23 cellular contexts compared by ENCODE assay signal in genomic region chr9:136968333-136969127, GRCh38. TPM values are rescaled to one million over a fixed set of nuclear protein-coding genes. Genes with fewer than 3 reads are reported as not detected.
DNase-seq lines count a peak whose midpoint lies in the region; ATAC-seq, FAIRE-seq and TF ChIP-seq lines count a peak whose summit lies in the region.
"Had no signal": no experiment of that assay in that cellular context is flagged by ENCODE, and none has a peak within 500 bp of the region (broad histone marks: within the 10 kb centered on the region; RNA-seq: fewer than 3 reads in every experiment).

No MANE protein-coding gene starts in this region.

- CTCF ChIA-PET in Panc1 (lab: Charles Lee) (no interaction called here), HepG2 (lab: Yijun Ruan, JAX; ENCODE audit: low intra/inter-chr PET ratio, low total read pairs) (no interaction called here)
- CTCF ChIA-PET in activated CD4-positive, alpha-beta T cell treated with anti-CD3 and anti-CD28 coated beads, Interleukin-2, amount 10 ng/mL, durations not matched to agents 7 days and 5 days (lab: Charles Lee) = interaction anchor here (1.9 kb wide), 1 partner anchor 10 kb away, joined by 5 read pairs; no protein-coding TSS in a partner anchor

- peaks cover 21% of the 10 kb centered on the region for H3K4me1 Mint-ChIP-seq in activated CD4-positive, alpha-beta T cell treated with anti-CD3 and anti-CD28 coated beads, Interleukin-2, amount 10 ng/mL, durations not matched to agents 7 days and 5 days

- H3K27me3 ChIP-seq in Panc1 (ENCODE audit: control insufficient read depth, insufficient read depth, low read length) (no peaks in the 10 kb centered on the region), HepG2 (ENCODE audit: control insufficient read depth in 1 of 2, insufficient read depth in 2 of 2, low read length in 2 of 2) (peaks cover 23 to 66% of the 10 kb centered on the region in 2 experiments), tibial nerve (no peaks in the 10 kb centered on the region)
- H3K27me3 ChIP-seq: BE2C had no signal

- no peak for TF ChIP-seq RAD21 in HepG2 (CRISPR knock-in tag; IDR thresholded peaks at IDR 0.05)

- no peak overlapping the region for H3K4me3 ChIP-seq in Panc1 (ENCODE audit: low read depth in 2 of 2, low read length in 2 of 2)
- H3K4me3 ChIP-seq in HepG2 (replicated peaks in 1 of 3; ENCODE audit: insufficient read depth in 1 of 3, low read depth in 2 of 3, low read length in 3 of 3) = no peak overlapping the region; a peak in 1 of 6 replicates
- H3K4me3 ChIP-seq in tibial nerve = no peak overlapping the region
- H3K4me3 ChIP-seq: A549, HAP-1 had no signal

- peak; percentile 55 for DNase-seq in left ventricle myocardium superior
- DNase-seq in left cardiac atrium = no peak
- no peak for DNase-seq in Panc1 (ENCODE audit: low read depth, low spot score)
- DNase-seq in HepG2 (ENCODE audit: low spot score) = no peak
- DNase-seq in tibial nerve (ENCODE audit: low spot score in 2 of 2) = no peak
- DNase-seq in RKO (ENCODE audit: low spot score) = no peak
- no peak for DNase-seq in activated CD4-positive, alpha-beta T cell treated with anti-CD3 and anti-CD28 coated beads, Interleukin-2, amount 10 ng/mL, durations not matched to agents 7 days and 5 days
- DNase-seq: BE2C; CD4-positive, alpha-beta memory T cell; COR-L47; DMS153; DMS79 treated with DMSO at 0.1 percent for 48 hours; EL; GOT3; HFFc6 had no signal

- intact Hi-C loops in left ventricle myocardium superior (cut with micrococcal nuclease) (no loop called here), left cardiac atrium (cut with DNase I) (no loop called here), Panc1 (cut with micrococcal nuclease; ENCODE audit: unreplicated experiment) (no loop called here), HepG2 (cut with micrococcal nuclease; ENCODE audit: unreplicated experiment) (loop anchor here (2.0 kb wide), 1 partner anchor 20 kb away; no protein-coding TSS in a partner anchor)

- H3K4me1 ChIP-seq in Panc1 (ENCODE audit: control insufficient read depth, insufficient read depth, low read length) = peaks cover 5% of the 10 kb centered on the region; the same call in 1 of the 2 replicates
- peaks cover 55% of the 10 kb centered on the region for H3K4me1 ChIP-seq in HepG2 (ENCODE audit: insufficient read depth, low read length)
- H3K4me1 ChIP-seq in tibial nerve = peaks cover 0 to 57% (median 12%) of the 10 kb centered on the region in 4 donors
- H3K4me1 ChIP-seq: BE2C had no signal

- peak; percentile 63 for ATAC-seq in left ventricle myocardium superior
- ATAC-seq in left cardiac atrium = no peak
- peak; percentile 35; the same call in 1 of the 2 replicates for ATAC-seq in Panc1
- ATAC-seq in HepG2 = peak; percentile 51

- WGBS in HepG2 (ENCODE audit: low lambda C conversion rate) = 6% methylated on average over 7 of the region's 17 CpGs
- WGBS in tibial nerve, 2 donors = 53 to 59% methylated on average over 6 to 12 of the region's 17 CpGs

- BruUV-seq in Panc1 (replicated peaks; lab: Mats Ljungman, UMichigan) (no TSS peak), HepG2 (replicated peaks; lab: Mats Ljungman, UMichigan) (no TSS peak)

- no peak overlapping the region for H3K9ac ChIP-seq in HepG2 (ENCODE audit: insufficient read depth, low read depth, low read length)

- no peak overlapping the region for H3K4me3 Mint-ChIP-seq in activated CD4-positive, alpha-beta T cell treated with anti-CD3 and anti-CD28 coated beads, Interleukin-2, amount 10 ng/mL, durations not matched to agents 7 days and 5 days
- H3K4me3 Mint-ChIP-seq: CD4-positive, alpha-beta memory T cell; HFFc6 had no signal

- no peak for TF ChIP-seq CTCF in Panc1 (IDR thresholded peaks at IDR 0.05)
- TF ChIP-seq CTCF in HepG2 (CRISPR knock-in tag; IDR thresholded peaks at IDR 0.05) = no peak
- no peak for TF ChIP-seq CTCF in tibial nerve (IDR thresholded peaks at IDR 0.05)

- H2AFZ ChIP-seq in HepG2 (ENCODE audit: low read length) = no peak overlapping the region

- no peak overlapping the region for H3K27ac Mint-ChIP-seq in activated CD4-positive, alpha-beta T cell treated with anti-CD3 and anti-CD28 coated beads, Interleukin-2, amount 10 ng/mL, durations not matched to agents 7 days and 5 days
- H3K27ac Mint-ChIP-seq: CD4-positive, alpha-beta memory T cell; HFFc6 had no signal

- H3K27ac ChIP-seq in Panc1 (ENCODE audit: low read length) = no peak overlapping the region
- H3K27ac ChIP-seq in HepG2 (ENCODE audit: extremely low read length, insufficient read depth, low read length) = no peak overlapping the region
- peak overlapping the region; percentile 2 to 70 (median 37) for H3K27ac ChIP-seq in tibial nerve
- H3K27ac ChIP-seq: A549, C4-2B, HL-60 had no signal

- H3K36me3 Mint-ChIP-seq in activated CD4-positive, alpha-beta T cell treated with anti-CD3 and anti-CD28 coated beads, Interleukin-2, amount 10 ng/mL, durations not matched to agents 7 days and 5 days (ENCODE audit: low read depth) = no peaks in the 10 kb centered on the region
- H3K36me3 Mint-ChIP-seq: CD4-positive, alpha-beta memory T cell had no signal

- POLR2A ChIA-PET in Panc1 (lab: Charles Lee) = no interaction called here
- POLR2A ChIA-PET in HepG2 (lab: Yijun Ruan, JAX) = interaction anchor here (0.8 kb wide), 1 partner anchor 31 kb away, joined by 3 read pairs; no protein-coding TSS in a partner anchor
- POLR2A ChIA-PET in activated CD4-positive, alpha-beta T cell treated with anti-CD3 and anti-CD28 coated beads, Interleukin-2, amount 10 ng/mL, durations not matched to agents 7 days and 5 days (lab: Charles Lee) = no interaction called here

- no peak overlapping the region for H3K4me2 ChIP-seq in HepG2 (ENCODE audit: low read depth, low read length)
- H3K4me2 ChIP-seq: A549 had no signal

- FAIRE-seq in HepG2 (lab: Jason Lieb, UNC) = no peak
- FAIRE-seq: A549, D721Med, G401.6, GM12891 had no signal

- no peaks in the 10 kb centered on the region for H3K79me2 ChIP-seq in HepG2 (ENCODE audit: insufficient read depth, low read length)

- no peaks in the 10 kb centered on the region for H4K20me1 ChIP-seq in HepG2 (ENCODE audit: insufficient read depth, low read length)

- no peaks in the 10 kb centered on the region for H3K9me3 Mint-ChIP-seq in activated CD4-positive, alpha-beta T cell treated with anti-CD3 and anti-CD28 coated beads, Interleukin-2, amount 10 ng/mL, durations not matched to agents 7 days and 5 days
- H3K9me3 Mint-ChIP-seq: CD4-positive, alpha-beta memory T cell; HFFc6 had no signal

- TF ChIP-seq EP300 in HepG2 (IDR thresholded peaks at IDR 0.05; ENCODE audit: low read depth in 2 of 2, low read length in 2 of 2) (no peak), HepG2 (CRISPR knock-in tag; IDR thresholded peaks at IDR 0.05; ENCODE audit: borderline replicate concordance) (no peak), tibial nerve (IDR thresholded peaks at IDR 0.05) (no peak)

- TF ChIP-seq POLR2A in HepG2 (IDR thresholded peaks at IDR 0.05; ENCODE audit: insufficient read depth in 1 of 2, low read depth in 2 of 2, low read length in 2 of 2) (no peak), tibial nerve (IDR thresholded peaks at IDR 0.05) (no peak)

- in situ Hi-C loops in Panc1 (cut with HindIII; ENCODE audit: low pct_unique_long_range_greater_than_20kb, low sequenced_read_pairs) = no loop called here
- in situ Hi-C loops in HepG2 (cut with HindIII; ENCODE audit: extremely low pct_ligation_motif_present, low pct_unique_long_range_greater_than_20kb) = no loop called here

- peaks cover 3% of the 10 kb centered on the region for H3K27me3 Mint-ChIP-seq in activated CD4-positive, alpha-beta T cell treated with anti-CD3 and anti-CD28 coated beads, Interleukin-2, amount 10 ng/mL, durations not matched to agents 7 days and 5 days
- H3K27me3 Mint-ChIP-seq: CD4-positive, alpha-beta memory T cell had no signal

- no peaks in the 10 kb centered on the region for H3K9me3 ChIP-seq in Panc1 (ENCODE audit: control insufficient read depth, insufficient read depth, low read depth, low read length)
- H3K9me3 ChIP-seq in HepG2 (ENCODE audit: low read length) = no peaks in the 10 kb centered on the region
- H3K9me3 ChIP-seq in tibial nerve = no peaks in the 10 kb centered on the region
- H3K9me3 ChIP-seq: A549, BE2C, HAP-1 had no signal

- H3K36me3 ChIP-seq in Panc1 (ENCODE audit: control insufficient read depth, insufficient read depth, low read length) (no peaks in the 10 kb centered on the region), HepG2 (replicated peaks in 1 of 2; ENCODE audit: control insufficient read depth in 1 of 2, insufficient read depth in 2 of 2, low read length in 2 of 2) (no peaks in the 10 kb centered on the region), tibial nerve (no peaks in the 10 kb centered on the region)
- H3K36me3 ChIP-seq: BE2C, HAP-1 had no signal

RNA-seq across cellular contexts. Expression of gene PTGDS, which starts 8.8 kb away (rescaled TPM):
- total RNA-seq in left ventricle myocardium superior (5,424 TPM), left cardiac atrium (1,000 to 10,000 TPM; 3,329 to 4,014 TPM), Panc1 (2021; ENCODE audit: unreplicated experiment) (13.7 TPM), HepG2 (2016; rRNA removed; fragmentation: Illumina TruSeq; extraction: Trizol) (0.33 TPM in 1 of 2 replicates, not detected in the other), tibial nerve (1,000 to 10,000 TPM; 1,059 to 8,972 (median 6,550) TPM)
- 15.8 TPM for polyA plus RNA-seq in Panc1 (2012; ENCODE audit: insufficient read length)
- total RNA-seq in HepG2 (2016; cell fraction: cytosol; rRNA removed; fragmentation: Illumina TruSeq; extraction: Trizol; ENCODE audit: low read depth) = not detected in 2 replicates
- total RNA-seq in HepG2 (2016; cell fraction: insoluble cytoplasmic fraction; rRNA removed; fragmentation: Illumina TruSeq; extraction: Trizol) = not detected in 2 replicates
- total RNA-seq in HepG2 (2016; cell fraction: membrane; rRNA removed; fragmentation: Illumina TruSeq; extraction: Trizol) = not detected in 2 replicates
- not detected in 2 replicates for total RNA-seq in HepG2 (2016; cell fraction: nucleus; rRNA removed; fragmentation: Illumina TruSeq; extraction: Trizol)
- polyA plus RNA-seq in HepG2 (2011; rRNA removed) = 0.31 and 0.50 TPM in 2 replicates
- polyA plus RNA-seq in HepG2 (2011; cell fraction: cytosol; rRNA removed) = 0.12 and 0.13 TPM in 2 replicates
- polyA plus RNA-seq in HepG2 (2011; cell fraction: nucleus; rRNA removed) = 0.90 and 1.8 TPM in 2 replicates
- polyA plus RNA-seq in HepG2 (2012) = not detected in 2 replicates
- not detected in 2 replicates for polyA plus RNA-seq in HepG2 (2016; cell fraction: cytosol; fragmentation: Illumina TruSeq; extraction: Trizol; ENCODE audit: low read depth)
- not detected in 2 replicates for polyA plus RNA-seq in HepG2 (2016; cell fraction: insoluble cytoplasmic fraction; fragmentation: Illumina TruSeq; extraction: Trizol; ENCODE audit: low read depth)
- polyA plus RNA-seq in HepG2 (2016; cell fraction: membrane; fragmentation: Illumina TruSeq; extraction: Trizol; ENCODE audit: low read depth) = not detected in 2 replicates
- polyA plus RNA-seq in HepG2 (2016; cell fraction: nucleus; fragmentation: Illumina TruSeq; extraction: Trizol; ENCODE audit: insufficient read depth, low read depth) = not detected in 2 replicates
- 4.6 TPM in 1 of 2 replicates, not detected in the other for polyA minus RNA-seq in HepG2 (2011; rRNA and poly(A)+ RNA removed; ENCODE audit: low replicate concordance)
- polyA minus RNA-seq in HepG2 (2011; cell fraction: cytosol; rRNA and poly(A)+ RNA removed) = not detected in 2 replicates
- polyA minus RNA-seq in HepG2 (2011; cell fraction: nucleus; rRNA and poly(A)+ RNA removed) = not detected in 2 replicates
- 10 to 100 TPM; 22.1 to 24.0 TPM for total RNA-seq in activated CD4-positive, alpha-beta T cell treated with anti-CD3 and anti-CD28 coated beads, Interleukin-2, amount 10 ng/mL, durations not matched to agents 7 days and 5 days
- total RNA-seq: HFFc6 had no signal

RNA-seq across cellular contexts. Expression of gene LCNL1, which starts 14.3 kb away (rescaled TPM):
- 18.3 TPM for total RNA-seq in left ventricle myocardium superior
- total RNA-seq in left cardiac atrium = 1 to 10 TPM; 6.4 to 9.6 TPM
- total RNA-seq in Panc1 (2021; ENCODE audit: unreplicated experiment) = 0.82 TPM
- 1.3 TPM for polyA plus RNA-seq in Panc1 (2012; ENCODE audit: insufficient read length)
- total RNA-seq in HepG2 (2016; rRNA removed; fragmentation: Illumina TruSeq; extraction: Trizol) = not detected in 2 replicates
- total RNA-seq in HepG2 (2016; cell fraction: cytosol; rRNA removed; fragmentation: Illumina TruSeq; extraction: Trizol; ENCODE audit: low read depth) = not detected in 2 replicates
- total RNA-seq in HepG2 (2016; cell fraction: insoluble cytoplasmic fraction; rRNA removed; fragmentation: Illumina TruSeq; extraction: Trizol) = not detected in 2 replicates
- not detected in 2 replicates for total RNA-seq in HepG2 (2016; cell fraction: membrane; rRNA removed; fragmentation: Illumina TruSeq; extraction: Trizol)
- not detected in 2 replicates for total RNA-seq in HepG2 (2016; cell fraction: nucleus; rRNA removed; fragmentation: Illumina TruSeq; extraction: Trizol)
- not detected in 2 replicates for polyA plus RNA-seq in HepG2 (2011; rRNA removed)
- not detected in 2 replicates for polyA plus RNA-seq in HepG2 (2011; cell fraction: cytosol; rRNA removed)
- polyA plus RNA-seq in HepG2 (2011; cell fraction: nucleus; rRNA removed) = 0.40 and 0.43 TPM in 2 replicates
- polyA plus RNA-seq in HepG2 (2012) = not detected in 2 replicates
- polyA plus RNA-seq in HepG2 (2016; cell fraction: cytosol; fragmentation: Illumina TruSeq; extraction: Trizol; ENCODE audit: low read depth) = not detected in 2 replicates
- polyA plus RNA-seq in HepG2 (2016; cell fraction: insoluble cytoplasmic fraction; fragmentation: Illumina TruSeq; extraction: Trizol; ENCODE audit: low read depth) = not detected in 2 replicates
- not detected in 2 replicates for polyA plus RNA-seq in HepG2 (2016; cell fraction: membrane; fragmentation: Illumina TruSeq; extraction: Trizol; ENCODE audit: low read depth)
- not detected in 2 replicates for polyA plus RNA-seq in HepG2 (2016; cell fraction: nucleus; fragmentation: Illumina TruSeq; extraction: Trizol; ENCODE audit: insufficient read depth, low read depth)
- polyA minus RNA-seq in HepG2 (2011; rRNA and poly(A)+ RNA removed; ENCODE audit: low replicate concordance) = 3.1 TPM in 1 of 2 replicates, not detected in the other
- not detected in 2 replicates for polyA minus RNA-seq in HepG2 (2011; cell fraction: cytosol; rRNA and poly(A)+ RNA removed)
- 0.13 and 0.25 TPM in 2 replicates for polyA minus RNA-seq in HepG2 (2011; cell fraction: nucleus; rRNA and poly(A)+ RNA removed)
- 10 to 100 TPM; 14.7 to 86.3 (median 64.3) TPM for total RNA-seq in tibial nerve
- under 1 TPM; 0.48 to 0.67 TPM for total RNA-seq in activated CD4-positive, alpha-beta T cell treated with anti-CD3 and anti-CD28 coated beads, Interleukin-2, amount 10 ng/mL, durations not matched to agents 7 days and 5 days
- total RNA-seq: HFFc6 had no signal
- polyA plus RNA-seq: CD4-positive, alpha-beta memory T cell had no signal

RNA-seq across cellular contexts. Expression of gene LCN12, which starts 16.5 kb away (rescaled TPM):
- total RNA-seq in left ventricle myocardium superior (3.6 TPM), left cardiac atrium (10 to 100 TPM in 1 of 2 donors, 1 to 10 TPM in 1; 7.0 to 11.9 TPM), Panc1 (2021; ENCODE audit: unreplicated experiment) (2.5 TPM), HepG2 (2016; rRNA removed; fragmentation: Illumina TruSeq; extraction: Trizol) (1.2 and 3.4 TPM in 2 replicates), tibial nerve (10 to 100 TPM in 2 of 4 donors, 1 to 10 TPM in 2; 2.4 to 16.8 (median 7.8) TPM)
- 3.0 TPM for polyA plus RNA-seq in Panc1 (2012; ENCODE audit: insufficient read length)
- 0.97 TPM in 1 of 2 replicates, not detected in the other for total RNA-seq in HepG2 (2016; cell fraction: cytosol; rRNA removed; fragmentation: Illumina TruSeq; extraction: Trizol; ENCODE audit: low read depth)
- 0.89 and 3.4 TPM in 2 replicates for total RNA-seq in HepG2 (2016; cell fraction: insoluble cytoplasmic fraction; rRNA removed; fragmentation: Illumina TruSeq; extraction: Trizol)
- total RNA-seq in HepG2 (2016; cell fraction: membrane; rRNA removed; fragmentation: Illumina TruSeq; extraction: Trizol) = 1.1 and 1.4 TPM in 2 replicates
- 4.3 and 4.4 TPM in 2 replicates for total RNA-seq in HepG2 (2016; cell fraction: nucleus; rRNA removed; fragmentation: Illumina TruSeq; extraction: Trizol)
- polyA plus RNA-seq in HepG2 (2011; rRNA removed) = 6.9 and 7.5 TPM in 2 replicates
- 1.1 and 1.6 TPM in 2 replicates for polyA plus RNA-seq in HepG2 (2011; cell fraction: cytosol; rRNA removed)
- 68.8 and 75.7 TPM in 2 replicates for polyA plus RNA-seq in HepG2 (2011; cell fraction: nucleus; rRNA removed)
- 5.5 and 6.7 TPM in 2 replicates for polyA plus RNA-seq in HepG2 (2012)
- 0.62 and 0.70 TPM in 2 replicates for polyA plus RNA-seq in HepG2 (2016; cell fraction: cytosol; fragmentation: Illumina TruSeq; extraction: Trizol; ENCODE audit: low read depth)
- 1.5 and 1.7 TPM in 2 replicates for polyA plus RNA-seq in HepG2 (2016; cell fraction: insoluble cytoplasmic fraction; fragmentation: Illumina TruSeq; extraction: Trizol; ENCODE audit: low read depth)
- 1.4 and 1.7 TPM in 2 replicates for polyA plus RNA-seq in HepG2 (2016; cell fraction: membrane; fragmentation: Illumina TruSeq; extraction: Trizol; ENCODE audit: low read depth)
- 23.3 and 27.4 TPM in 2 replicates for polyA plus RNA-seq in HepG2 (2016; cell fraction: nucleus; fragmentation: Illumina TruSeq; extraction: Trizol; ENCODE audit: insufficient read depth, low read depth)
- 3.2 and 7.0 TPM in 2 replicates for polyA minus RNA-seq in HepG2 (2011; rRNA and poly(A)+ RNA removed; ENCODE audit: low replicate concordance)
- polyA minus RNA-seq in HepG2 (2011; cell fraction: cytosol; rRNA and poly(A)+ RNA removed) = 1.6 and 3.5 TPM in 2 replicates
- 5.3 and 7.7 TPM in 2 replicates for polyA minus RNA-seq in HepG2 (2011; cell fraction: nucleus; rRNA and poly(A)+ RNA removed)
- 1 to 10 TPM; 3.1 to 3.5 TPM for total RNA-seq in activated CD4-positive, alpha-beta T cell treated with anti-CD3 and anti-CD28 coated beads, Interleukin-2, amount 10 ng/mL, durations not matched to agents 7 days and 5 days
- polyA plus RNA-seq: AG04450; CD4-positive, alpha-beta memory T cell had no signal

RNA-seq across cellular contexts. Expression of gene C8G, which starts 23.5 kb away (rescaled TPM):
- total RNA-seq in left ventricle myocardium superior = 2.2 TPM
- total RNA-seq in left cardiac atrium = 1 to 10 TPM in 1 of 2 donors, under 1 TPM in 1; 0.88 to 3.5 TPM
- total RNA-seq in Panc1 (2021; ENCODE audit: unreplicated experiment) = 2.9 TPM
- polyA plus RNA-seq in Panc1 (2012; ENCODE audit: insufficient read length) = 2.8 TPM
- 2.0 and 4.9 TPM in 2 replicates for total RNA-seq in HepG2 (2016; rRNA removed; fragmentation: Illumina TruSeq; extraction: Trizol)
- total RNA-seq in HepG2 (2016; cell fraction: cytosol; rRNA removed; fragmentation: Illumina TruSeq; extraction: Trizol; ENCODE audit: low read depth) = 1.2 and 2.9 TPM in 2 replicates
- 1.4 and 4.7 TPM in 2 replicates for total RNA-seq in HepG2 (2016; cell fraction: insoluble cytoplasmic fraction; rRNA removed; fragmentation: Illumina TruSeq; extraction: Trizol)
- 2.1 and 3.5 TPM in 2 replicates for total RNA-seq in HepG2 (2016; cell fraction: membrane; rRNA removed; fragmentation: Illumina TruSeq; extraction: Trizol)
- total RNA-seq in HepG2 (2016; cell fraction: nucleus; rRNA removed; fragmentation: Illumina TruSeq; extraction: Trizol) = 6.1 and 7.0 TPM in 2 replicates
- 12.8 and 18.3 TPM in 2 replicates for polyA plus RNA-seq in HepG2 (2011; rRNA removed)
- 8.9 and 13.0 TPM in 2 replicates for polyA plus RNA-seq in HepG2 (2011; cell fraction: cytosol; rRNA removed)
- polyA plus RNA-seq in HepG2 (2011; cell fraction: nucleus; rRNA removed) = 94.5 and 107 TPM in 2 replicates
- polyA plus RNA-seq in HepG2 (2012) = 15.3 and 17.5 TPM in 2 replicates
- polyA plus RNA-seq in HepG2 (2016; cell fraction: cytosol; fragmentation: Illumina TruSeq; extraction: Trizol; ENCODE audit: low read depth) = 2.1 and 2.6 TPM in 2 replicates
- 2.3 and 2.4 TPM in 2 replicates for polyA plus RNA-seq in HepG2 (2016; cell fraction: insoluble cytoplasmic fraction; fragmentation: Illumina TruSeq; extraction: Trizol; ENCODE audit: low read depth)
- 2.2 and 3.1 TPM in 2 replicates for polyA plus RNA-seq in HepG2 (2016; cell fraction: membrane; fragmentation: Illumina TruSeq; extraction: Trizol; ENCODE audit: low read depth)
- polyA plus RNA-seq in HepG2 (2016; cell fraction: nucleus; fragmentation: Illumina TruSeq; extraction: Trizol; ENCODE audit: insufficient read depth, low read depth) = 10.1 and 13.4 TPM in 2 replicates
- polyA minus RNA-seq in HepG2 (2011; rRNA and poly(A)+ RNA removed; ENCODE audit: low replicate concordance) = 0.70 and 11.9 TPM in 2 replicates
- 3.6 and 6.2 TPM in 2 replicates for polyA minus RNA-seq in HepG2 (2011; cell fraction: cytosol; rRNA and poly(A)+ RNA removed)
- 7.0 and 7.2 TPM in 2 replicates for polyA minus RNA-seq in HepG2 (2011; cell fraction: nucleus; rRNA and poly(A)+ RNA removed)
- 1 to 10 TPM in 2 of 4 donors, not detected in 2; 3.3 to 5.1 TPM for total RNA-seq in tibial nerve
- total RNA-seq in activated CD4-positive, alpha-beta T cell treated with anti-CD3 and anti-CD28 coated beads, Interleukin-2, amount 10 ng/mL, durations not matched to agents 7 days and 5 days = 1 to 10 TPM in 1 of 2 experiments, under 1 TPM in 1; 0.85 to 1.8 TPM

RNA-seq across cellular contexts. Expression of gene PAXX, which starts 23.7 kb away (rescaled TPM):
- total RNA-seq in left ventricle myocardium superior (23.9 TPM), left cardiac atrium (10 to 100 TPM; 25.4 to 30.2 TPM), Panc1 (2021; ENCODE audit: unreplicated experiment) (64.0 TPM), HepG2 (2016; rRNA removed; fragmentation: Illumina TruSeq; extraction: Trizol) (20.7 and 31.9 TPM in 2 replicates), tibial nerve (100 to 1,000 TPM in 1 of 4 donors, 10 to 100 TPM in 3; 65.7 to 142 (median 68.9) TPM)
- polyA plus RNA-seq in Panc1 (2012; ENCODE audit: insufficient read length) = 53.1 TPM
- 28.4 and 30.8 TPM in 2 replicates for total RNA-seq in HepG2 (2016; cell fraction: cytosol; rRNA removed; fragmentation: Illumina TruSeq; extraction: Trizol; ENCODE audit: low read depth)
- total RNA-seq in HepG2 (2016; cell fraction: insoluble cytoplasmic fraction; rRNA removed; fragmentation: Illumina TruSeq; extraction: Trizol) = 19.3 and 34.8 TPM in 2 replicates
- total RNA-seq in HepG2 (2016; cell fraction: membrane; rRNA removed; fragmentation: Illumina TruSeq; extraction: Trizol) = 30.5 and 31.8 TPM in 2 replicates
- total RNA-seq in HepG2 (2016; cell fraction: nucleus; rRNA removed; fragmentation: Illumina TruSeq; extraction: Trizol) = 36.2 and 38.0 TPM in 2 replicates
- polyA plus RNA-seq in HepG2 (2011; rRNA removed) = 14.0 and 18.0 TPM in 2 replicates
- polyA plus RNA-seq in HepG2 (2011; cell fraction: cytosol; rRNA removed) = 10.4 and 21.3 TPM in 2 replicates
- polyA plus RNA-seq in HepG2 (2011; cell fraction: nucleus; rRNA removed) = 117 and 140 TPM in 2 replicates
- polyA plus RNA-seq in HepG2 (2012) = 8.5 and 8.9 TPM in 2 replicates
- polyA plus RNA-seq in HepG2 (2016; cell fraction: cytosol; fragmentation: Illumina TruSeq; extraction: Trizol; ENCODE audit: low read depth) = 30.9 and 37.1 TPM in 2 replicates
- 23.2 and 27.0 TPM in 2 replicates for polyA plus RNA-seq in HepG2 (2016; cell fraction: insoluble cytoplasmic fraction; fragmentation: Illumina TruSeq; extraction: Trizol; ENCODE audit: low read depth)
- polyA plus RNA-seq in HepG2 (2016; cell fraction: membrane; fragmentation: Illumina TruSeq; extraction: Trizol; ENCODE audit: low read depth) = 29.8 and 34.5 TPM in 2 replicates
- polyA plus RNA-seq in HepG2 (2016; cell fraction: nucleus; fragmentation: Illumina TruSeq; extraction: Trizol; ENCODE audit: insufficient read depth, low read depth) = 77.5 and 82.4 TPM in 2 replicates
- 2.3 and 31.7 TPM in 2 replicates for polyA minus RNA-seq in HepG2 (2011; rRNA and poly(A)+ RNA removed; ENCODE audit: low replicate concordance)
- polyA minus RNA-seq in HepG2 (2011; cell fraction: cytosol; rRNA and poly(A)+ RNA removed) = 1.6 and 2.8 TPM in 2 replicates
- 6.6 and 7.3 TPM in 2 replicates for polyA minus RNA-seq in HepG2 (2011; cell fraction: nucleus; rRNA and poly(A)+ RNA removed)
- 10 to 100 TPM; 80.2 to 98.4 TPM for total RNA-seq in activated CD4-positive, alpha-beta T cell treated with anti-CD3 and anti-CD28 coated beads, Interleukin-2, amount 10 ng/mL, durations not matched to agents 7 days and 5 days

Comparison
In these comparisons a context has a peak if more than half of its experiments do, and no peak if none do; other contexts are left out.
1. ATAC-seq: peak in left ventricle myocardium superior (single experiment), Panc1 (single experiment) and HepG2 (single experiment); none in left cardiac atrium (0 of 2).
2. H3K27ac ChIP-seq: peak in tibial nerve (4 of 4); none in Panc1 (single experiment) and HepG2 (single experiment).
3. RNA of gene PTGDS, which starts 8.8 kb away (total RNA-seq): 1,059 to 8,972 TPM in tibial nerve, 5,424 TPM in left ventricle myocardium superior (single experiment) and 3,329 to 4,014 TPM in left cardiac atrium; 22.1 to 24.0 TPM in activated CD4-positive, alpha-beta T cell treated with anti-CD3 and anti-CD28 coated beads, Interleukin-2, amount 10 ng/mL, durations not matched to agents 7 days and 5 days, 13.7 TPM in Panc1 (single experiment) and 0.33 TPM in HepG2; every median in the first group is over 10 times any median in the second.